Comparison of ENCODE assay signal across 22 cellular contexts in the genomic region with DNA sequence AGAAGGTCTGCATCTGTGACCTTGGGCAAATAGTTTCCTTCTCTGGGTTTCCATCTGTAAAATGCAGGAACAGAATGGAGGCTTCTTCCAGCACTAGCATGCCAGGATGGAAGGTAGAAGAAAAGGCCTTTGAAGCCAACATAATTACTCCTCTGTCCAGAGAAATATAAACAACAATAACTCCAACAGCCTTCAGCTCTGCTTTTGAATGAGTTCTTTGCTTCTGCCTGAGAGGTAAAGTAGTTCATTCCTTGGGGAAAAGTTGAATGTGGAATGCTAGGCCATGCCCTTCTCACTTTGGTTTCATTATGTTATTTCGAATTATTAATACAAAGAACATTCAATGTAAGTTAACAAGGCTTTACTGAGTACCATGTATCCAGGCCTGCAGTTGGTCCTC.
DNase-seq lines count a peak whose midpoint lies in the region; ATAC-seq, FAIRE-seq and TF ChIP-seq lines count a peak whose summit lies in the region.
"Had no signal": no experiment of that assay in that cellular context is flagged by ENCODE, and none has a peak within 500 bp of the region (broad histone marks: within the 10 kb centered on the region; RNA-seq: fewer than 3 reads in every experiment).

No MANE protein-coding gene starts in this region.

- H3K27ac ChIP-seq in A549 (peak overlapping the region; percentile 18 to 91; a peak in 4 of 6 replicates), spleen (no peak overlapping the region), right lobe of liver (no peak overlapping the region)
- H3K27ac ChIP-seq: heart right ventricle, psoas muscle, RWPE1 had no signal

- H3K9me3 Mint-ChIP-seq in endothelial cell (ENCODE audit: unreplicated experiment): no peaks in the 10 kb centered on the region
- H3K9me3 Mint-ChIP-seq: CD8-positive, alpha-beta T cell; GM23338; natural killer cell treated with Interleukin-12 subunit alpha and Interleukin-12 subunit beta and Interleukin-15 and Interleukin-18, amount 100 ng/mL, for 72 hours had no signal

- no peak for FAIRE-seq in A549 (lab: Jason Lieb, UNC)

- H3K9me3 ChIP-seq in A549 (no peaks in the 10 kb centered on the region), spleen (no peaks in the 10 kb centered on the region), right lobe of liver (no peaks in the 10 kb centered on the region)
- H3K9me3 ChIP-seq: heart right ventricle, psoas muscle, tibial nerve had no signal

- intact Hi-C loops in spleen (cut with DNase I; ENCODE audit: low total_unique reads) (no loop called here), right lobe of liver (cut with DNase I) (no loop called here)

- CTCF ChIA-PET in A549 (lab: Yijun Ruan, JAX): no interaction called here

- peak overlapping the region; percentile 81 for H3K4me2 ChIP-seq in A549
- H3K4me2 ChIP-seq: GM23338 had no signal

- TF ChIP-seq EP300 in A549 (IDR thresholded peaks at IDR 0.05): no peak

- H3K27me3 ChIP-seq in spleen (replicated peaks in 1 of 7) (no peaks in the 10 kb centered on the region), right lobe of liver (no peaks in the 10 kb centered on the region)
- H3K27me3 ChIP-seq: heart right ventricle, tibial nerve had no signal

- H3K4me3 ChIP-seq in A549: no peak overlapping the region
- peak overlapping the region; percentile 29 for H3K4me3 ChIP-seq in choroid plexus epithelial cell (ENCODE audit: low read depth, low read length)
- no peak overlapping the region for H3K4me3 ChIP-seq in spleen
- H3K4me3 ChIP-seq in right lobe of liver: no peak overlapping the region
- H3K4me3 ChIP-seq: GM23338, heart right ventricle, lung, psoas muscle, tibial nerve had no signal

- H3K4me1 ChIP-seq in A549: peaks cover 58% of the 10 kb centered on the region
- H3K4me1 ChIP-seq in spleen: no peaks in the 10 kb centered on the region
- no peaks in the 10 kb centered on the region for H3K4me1 ChIP-seq in right lobe of liver

- WGBS in A549 (ENCODE audit: missing lambda C conversion rate): 90% methylated on average over 1 of the region's 1 CpG
- WGBS in spleen, 5 donors: 68 to 78% (median 77%) methylated on average over 1 of the region's 1 CpG
- 82% methylated on average over 1 of the region's 1 CpG for whole genome bisulfite sequencing in right lobe of liver (ENCODE audit: insufficient coverage, low coverage, low lambda C conversion rate, missing lambda C conversion rate)

- POLR2A ChIA-PET in A549 (lab: Yijun Ruan, JAX): no interaction called here

- H3K4me3 Mint-ChIP-seq in endothelial cell (ENCODE audit: unreplicated experiment): no peak overlapping the region
- H3K4me3 Mint-ChIP-seq: CD8-positive, alpha-beta T cell; GM23338; natural killer cell treated with Interleukin-12 subunit alpha and Interleukin-12 subunit beta and Interleukin-15 and Interleukin-18, amount 100 ng/mL, for 72 hours had no signal

- TF ChIP-seq CTCF in A549 (IDR thresholded peaks at IDR 0.05) (no peak), choroid plexus epithelial cell (conservative IDR thresholded peaks at IDR 0.05; ENCODE audit: low read depth, low read length) (no peak), spleen (IDR thresholded peaks at IDR 0.05 in 8 of 11, conservative IDR thresholded peaks at IDR 0.05 in 3 of 11) (no peak), right lobe of liver (IDR thresholded peaks at IDR 0.05) (no peak), endothelial cell (IDR thresholded peaks at IDR 0.05; ENCODE audit: unreplicated experiment) (no peak)

- DNase-seq in A549 (ENCODE audit: low read depth in 1 of 2, low spot score in 1 of 2) (no peak), LHCN-M2 (ENCODE audit: low read depth) (peak; percentile 17), choroid plexus epithelial cell (ENCODE audit: low read depth) (no peak), myocyte (ENCODE audit: low read depth) (peak; percentile 24), spleen (no peak), right lobe of liver (no peak), endothelial cell (ENCODE audit: low spot score) (no peak)
- DNase-seq: activated CD4-positive, alpha-beta T cell treated with anti-CD3 and anti-CD28 coated beads, Interleukin-2, amount 50 U/mL, for 4 hours; activated naive CD4-positive, alpha-beta T cell; activated T-cell treated with anti-CD3 and anti-CD28 coated beads for 4 hours; CD8-positive, alpha-beta T cell; heart right ventricle; NCI-H1694 treated with DMSO at 0.1 percent for 48 hours; NCI-H345; psoas muscle had no signal

- no peak for ATAC-seq in A549
- no peak for ATAC-seq in right lobe of liver
- ATAC-seq in GM19455 (IDR thresholded peaks at IDR 0.05; ENCODE audit: unreplicated experiment): no peak
- ATAC-seq: CD8-positive, alpha-beta T cell; esophagus mucosa; GM23338; heart right ventricle; natural killer cell treated with Interleukin-12 subunit alpha and Interleukin-12 subunit beta and Interleukin-15 and Interleukin-18, amount 100 ng/mL, for 72 hours; psoas muscle had no signal

- H3K4me1 Mint-ChIP-seq in endothelial cell (ENCODE audit: unreplicated experiment): peaks cover 16% of the 10 kb centered on the region

- no peaks in the 10 kb centered on the region for H3K36me3 Mint-ChIP-seq in endothelial cell (ENCODE audit: low read depth, unreplicated experiment)
- H3K36me3 Mint-ChIP-seq: CD8-positive, alpha-beta T cell; natural killer cell treated with Interleukin-12 subunit alpha and Interleukin-12 subunit beta and Interleukin-15 and Interleukin-18, amount 100 ng/mL, for 72 hours had no signal

- no peaks in the 10 kb centered on the region for H3K27me3 Mint-ChIP-seq in endothelial cell (ENCODE audit: unreplicated experiment)

- H3K36me3 ChIP-seq in spleen (no peaks in the 10 kb centered on the region), right lobe of liver (no peaks in the 10 kb centered on the region)
- H3K36me3 ChIP-seq: heart right ventricle, tibial nerve had no signal

- no peak for TF ChIP-seq POLR2A in A549 (IDR thresholded peaks at IDR 0.05; ENCODE audit: low read length)
- no peak for TF ChIP-seq POLR2A in spleen (IDR thresholded peaks at IDR 0.05)
- TF ChIP-seq POLR2A in right lobe of liver (IDR thresholded peaks at IDR 0.05): no peak

- no peak for TF ChIP-seq RAD21 in A549 (conservative IDR thresholded peaks at IDR 0.05 in 1 of 2, IDR thresholded peaks at IDR 0.05 in 1 of 2)

- H3K27ac Mint-ChIP-seq in endothelial cell (ENCODE audit: unreplicated experiment): no peak overlapping the region
- H3K27ac Mint-ChIP-seq: CD8-positive, alpha-beta T cell; GM23338; natural killer cell treated with Interleukin-12 subunit alpha and Interleukin-12 subunit beta and Interleukin-15 and Interleukin-18, amount 100 ng/mL, for 72 hours had no signal

TF ChIP-seq in A549, 52 proteins besides CTCF, POLR2A, EP300 and RAD21:
- TF ChIP-seq RFX5 (IDR thresholded peaks at IDR 0.05) (no peak), HOXA7 (CRISPR knock-in tag; IDR thresholded peaks at IDR 0.05) (no peak), CHD4 (IDR thresholded peaks at IDR 0.05; ENCODE audit: borderline replicate concordance) (no peak), ATOH8 (CRISPR knock-in tag; IDR thresholded peaks at IDR 0.05; ENCODE audit: low read depth) (no peak), NR3C1 (IDR thresholded peaks at IDR 0.05) (no peak), SREBF2 (IDR thresholded peaks at IDR 0.05) (no peak), USF2 (IDR thresholded peaks at IDR 0.05) (no peak)
- TF ChIP-seq, protein P1, sequence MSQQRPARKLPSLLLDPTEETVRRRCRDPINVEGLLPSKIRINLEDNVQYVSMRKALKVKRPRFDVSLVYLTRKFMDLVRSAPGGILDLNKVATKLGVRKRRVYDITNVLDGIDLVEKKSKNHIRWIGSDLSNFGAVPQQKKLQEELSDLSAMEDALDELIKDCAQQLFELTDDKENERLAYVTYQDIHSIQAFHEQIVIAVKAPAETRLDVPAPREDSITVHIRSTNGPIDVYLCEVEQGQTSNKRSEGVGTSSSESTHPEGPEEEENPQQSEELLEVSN (IDR thresholded peaks at IDR 0.05; ENCODE audit: borderline replicate concordance, low read depth): no peak
- TF ChIP-seq, protein P2, sequence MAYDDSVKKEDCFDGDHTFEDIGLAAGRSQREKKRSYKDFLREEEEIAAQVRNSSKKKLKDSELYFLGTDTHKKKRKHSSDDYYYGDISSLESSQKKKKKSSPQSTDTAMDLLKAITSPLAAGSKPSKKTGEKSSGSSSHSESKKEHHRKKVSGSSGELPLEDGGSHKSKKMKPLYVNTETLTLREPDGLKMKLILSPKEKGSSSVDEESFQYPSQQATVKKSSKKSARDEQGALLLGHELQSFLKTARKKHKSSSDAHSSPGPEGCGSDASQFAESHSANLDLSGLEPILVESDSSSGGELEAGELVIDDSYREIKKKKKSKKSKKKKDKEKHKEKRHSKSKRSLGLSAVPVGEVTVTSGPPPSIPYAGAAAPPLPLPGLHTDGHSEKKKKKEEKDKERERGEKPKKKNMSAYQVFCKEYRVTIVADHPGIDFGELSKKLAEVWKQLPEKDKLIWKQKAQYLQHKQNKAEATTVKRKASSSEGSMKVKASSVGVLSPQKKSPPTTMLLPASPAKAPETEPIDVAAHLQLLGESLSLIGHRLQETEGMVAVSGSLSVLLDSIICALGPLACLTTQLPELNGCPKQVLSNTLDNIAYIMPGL (CRISPR knock-in tag; IDR thresholded peaks at IDR 0.05; ENCODE audit: borderline replicate concordance): no peak

Comparison
In these comparisons a context has a peak if more than half of its experiments do, and no peak if none do; other contexts are left out.
1. DNase-seq: peak in LHCN-M2 (single experiment) and myocyte (single experiment); none in A549 (0 of 2), choroid plexus epithelial cell (single experiment), spleen (single experiment), right lobe of liver (0 of 3) and endothelial cell (single experiment).
2. H3K27ac ChIP-seq: peak in A549 (2 of 2); none in spleen (0 of 8) and right lobe of liver (0 of 3).